ENCODE assay signal across 9 cellular contexts in the genomic region with DNA sequence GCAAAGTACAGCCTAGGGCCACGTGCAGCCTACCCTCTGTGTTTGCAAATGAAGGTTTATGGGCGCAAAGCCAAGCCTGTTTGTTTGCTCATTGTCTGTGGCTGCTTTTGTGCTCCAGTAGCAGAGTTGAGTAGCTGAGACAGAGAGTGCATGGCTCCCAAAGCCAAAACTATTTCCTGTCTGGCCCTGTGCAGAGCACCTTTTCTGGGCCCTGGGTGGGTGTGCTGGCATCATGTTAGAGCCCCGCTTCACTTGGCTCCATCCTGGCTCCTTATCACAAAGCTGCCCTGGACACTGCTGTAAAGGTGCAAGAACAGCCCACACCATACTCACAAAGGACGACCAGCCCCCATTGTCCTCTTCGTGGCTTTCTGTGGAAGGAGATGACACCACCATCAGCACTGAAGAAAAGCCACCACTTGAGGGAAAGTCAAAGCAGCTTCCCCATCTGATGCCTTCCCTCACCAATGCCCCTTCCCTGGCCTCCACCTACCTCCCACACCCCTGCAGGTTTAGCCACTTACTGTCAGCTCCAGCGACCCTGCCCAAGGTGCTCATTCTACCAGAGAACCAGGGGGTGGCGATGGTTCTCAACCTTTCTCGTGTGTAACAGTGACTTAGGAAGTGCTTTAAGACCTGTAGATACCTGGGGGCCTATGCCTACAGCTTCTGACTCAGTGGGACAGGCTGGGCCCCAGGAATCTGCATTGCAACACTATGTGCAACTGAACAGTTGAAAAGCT. TPM values are rescaled to one million over a fixed set of nuclear protein-coding genes. Genes with fewer than 3 reads are reported as not detected.
A peak's percentile ranks its signal among the peaks of the same experiment; 100 is the strongest.
DNase-seq lines count a peak whose midpoint lies in the region; ATAC-seq, FAIRE-seq and TF ChIP-seq lines count a peak whose summit lies in the region.
"Had no signal": no experiment of that assay in that cellular context is flagged by ENCODE, and none has a peak within 500 bp of the region (broad histone marks: within the 10 kb centered on the region; RNA-seq: fewer than 3 reads in every experiment).

No MANE protein-coding gene starts in this region.

- POLR2A ChIA-PET in HEK293T (lab: Yijun Ruan, JAX), result no interaction called here

- peak; percentile 59 for DNase-seq in Ammon's horn (ENCODE audit: low spot score)
- DNase-seq in HEK293T (ENCODE audit: extremely low spot score), result peak; percentile 42
- peak; percentile 32 for DNase-seq in bronchial epithelial cell (ENCODE audit: low read depth)

- no peaks in the 10 kb centered on the region for H3K36me3 ChIP-seq in bronchial epithelial cell (ENCODE audit: control insufficient read depth, insufficient read depth, low read length)

- H3K27ac ChIP-seq in skin epidermis, result peak overlapping the region in 11 of 21 experiments; percentile 1 to 89 (median 39)

- ATAC-seq in SK-N-SH treated with all-trans-retinoic acid at 6 μM for 48 hours, result peak; percentile 56; the same call in 2 of the 3 replicates
- no peak for ATAC-seq in HG03159 (IDR thresholded peaks at IDR 0.05; ENCODE audit: unreplicated experiment)
- no peak for ATAC-seq in HG02840 (IDR thresholded peaks at IDR 0.05; ENCODE audit: low FRiP score, unreplicated experiment)
- no peak for ATAC-seq in HG02798 (IDR thresholded peaks at IDR 0.05; ENCODE audit: poor library complexity, unreplicated experiment)

- no peak for FAIRE-seq in bronchial epithelial cell (lab: Jason Lieb, UNC)
- FAIRE-seq: GM18507 had no signal

- H3K4me3 ChIP-seq in bronchial epithelial cell (ENCODE audit: low read depth, low read length) (no peak overlapping the region), skin epidermis (no peak overlapping the region)

- CTCF ChIA-PET in HEK293T (lab: Yijun Ruan, JAX), result interaction anchor here (0.7 to 0.8 kb wide), 2 partner anchors 48 to 147 kb away, joined by 4 to 5 read pairs; no protein-coding TSS in a partner anchor

- H3K27me3 ChIP-seq in bronchial epithelial cell (ENCODE audit: control insufficient read depth, insufficient read depth, low read length), result peaks cover 3% of the 10 kb centered on the region

- peak; percentile 32 for TF ChIP-seq CTCF in bronchial epithelial cell (IDR thresholded peaks at IDR 0.05; ENCODE audit: insufficient read depth, low read length, severe bottlenecking)

TF ChIP-seq in HEK293T, 16 proteins besides CTCF, POLR2A, EP300 and RAD21:
- TF ChIP-seq TARDBP (IDR thresholded peaks at IDR 0.05) (no peak), ZNF384 (IDR thresholded peaks at IDR 0.05) (no peak), NFRKB (IDR thresholded peaks at IDR 0.05) (no peak), LEF1 (IDR thresholded peaks at IDR 0.05; ENCODE audit: borderline replicate concordance) (no peak), PKNOX1 (IDR thresholded peaks at IDR 0.05) (no peak), FOXM1 (IDR thresholded peaks at IDR 0.05; ENCODE audit: borderline replicate concordance) (no peak)

TF ChIP-seq in SK-N-SH treated with all-trans-retinoic acid at 6 μM for 48 hours, 23 proteins besides CTCF, POLR2A, EP300 and RAD21:
- TF ChIP-seq ESRRG (CRISPR knock-in tag; IDR thresholded peaks at IDR 0.05) (no peak), ISL1 (CRISPR knock-in tag; IDR thresholded peaks at IDR 0.05) (no peak), SNAI2 (CRISPR knock-in tag; IDR thresholded peaks at IDR 0.05) (no peak), ZNF8 (CRISPR knock-in tag; IDR thresholded peaks at IDR 0.05) (no peak), ZNF70 (CRISPR knock-in tag; IDR thresholded peaks at IDR 0.05) (no peak), OSR1 (CRISPR knock-in tag; IDR thresholded peaks at IDR 0.05) (no peak)
- TF ChIP-seq, protein P1, sequence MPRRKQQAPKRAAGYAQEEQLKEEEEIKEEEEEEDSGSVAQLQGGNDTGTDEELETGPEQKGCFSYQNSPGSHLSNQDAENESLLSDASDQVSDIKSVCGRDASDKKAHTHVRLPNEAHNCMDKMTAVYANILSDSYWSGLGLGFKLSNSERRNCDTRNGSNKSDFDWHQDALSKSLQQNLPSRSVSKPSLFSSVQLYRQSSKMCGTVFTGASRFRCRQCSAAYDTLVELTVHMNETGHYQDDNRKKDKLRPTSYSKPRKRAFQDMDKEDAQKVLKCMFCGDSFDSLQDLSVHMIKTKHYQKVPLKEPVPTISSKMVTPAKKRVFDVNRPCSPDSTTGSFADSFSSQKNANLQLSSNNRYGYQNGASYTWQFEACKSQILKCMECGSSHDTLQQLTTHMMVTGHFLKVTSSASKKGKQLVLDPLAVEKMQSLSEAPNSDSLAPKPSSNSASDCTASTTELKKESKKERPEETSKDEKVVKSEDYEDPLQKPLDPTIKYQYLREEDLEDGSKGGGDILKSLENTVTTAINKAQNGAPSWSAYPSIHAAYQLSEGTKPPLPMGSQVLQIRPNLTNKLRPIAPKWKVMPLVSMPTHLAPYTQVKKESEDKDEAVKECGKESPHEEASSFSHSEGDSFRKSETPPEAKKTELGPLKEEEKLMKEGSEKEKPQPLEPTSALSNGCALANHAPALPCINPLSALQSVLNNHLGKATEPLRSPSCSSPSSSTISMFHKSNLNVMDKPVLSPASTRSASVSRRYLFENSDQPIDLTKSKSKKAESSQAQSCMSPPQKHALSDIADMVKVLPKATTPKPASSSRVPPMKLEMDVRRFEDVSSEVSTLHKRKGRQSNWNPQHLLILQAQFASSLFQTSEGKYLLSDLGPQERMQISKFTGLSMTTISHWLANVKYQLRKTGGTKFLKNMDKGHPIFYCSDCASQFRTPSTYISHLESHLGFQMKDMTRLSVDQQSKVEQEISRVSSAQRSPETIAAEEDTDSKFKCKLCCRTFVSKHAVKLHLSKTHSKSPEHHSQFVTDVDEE (CRISPR knock-in tag; IDR thresholded peaks at IDR 0.05), result no peak
- TF ChIP-seq, protein P2, sequence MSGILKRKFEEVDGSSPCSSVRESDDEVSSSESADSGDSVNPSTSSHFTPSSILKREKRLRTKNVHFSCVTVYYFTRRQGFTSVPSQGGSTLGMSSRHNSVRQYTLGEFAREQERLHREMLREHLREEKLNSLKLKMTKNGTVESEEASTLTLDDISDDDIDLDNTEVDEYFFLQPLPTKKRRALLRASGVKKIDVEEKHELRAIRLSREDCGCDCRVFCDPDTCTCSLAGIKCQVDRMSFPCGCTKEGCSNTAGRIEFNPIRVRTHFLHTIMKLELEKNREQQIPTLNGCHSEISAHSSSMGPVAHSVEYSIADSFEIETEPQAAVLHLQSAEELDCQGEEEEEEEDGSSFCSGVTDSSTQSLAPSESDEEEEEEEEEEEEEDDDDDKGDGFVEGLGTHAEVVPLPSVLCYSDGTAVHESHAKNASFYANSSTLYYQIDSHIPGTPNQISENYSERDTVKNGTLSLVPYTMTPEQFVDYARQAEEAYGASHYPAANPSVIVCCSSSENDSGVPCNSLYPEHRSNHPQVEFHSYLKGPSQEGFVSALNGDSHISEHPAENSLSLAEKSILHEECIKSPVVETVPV (CRISPR knock-in tag; IDR thresholded peaks at IDR 0.05), result no peak

RNA-seq across cellular contexts. Expression of gene LCP2, which starts 23.4 kb away (rescaled TPM):
- not detected in 2 replicates for total RNA-seq in bronchial epithelial cell

RNA-seq across cellular contexts. Expression of gene C5orf58, which starts 41.4 kb away (rescaled TPM):
- total RNA-seq in bronchial epithelial cell, result not detected in 2 replicates
